ENCODE assay signal across 19 cellular contexts in the genomic region with DNA sequence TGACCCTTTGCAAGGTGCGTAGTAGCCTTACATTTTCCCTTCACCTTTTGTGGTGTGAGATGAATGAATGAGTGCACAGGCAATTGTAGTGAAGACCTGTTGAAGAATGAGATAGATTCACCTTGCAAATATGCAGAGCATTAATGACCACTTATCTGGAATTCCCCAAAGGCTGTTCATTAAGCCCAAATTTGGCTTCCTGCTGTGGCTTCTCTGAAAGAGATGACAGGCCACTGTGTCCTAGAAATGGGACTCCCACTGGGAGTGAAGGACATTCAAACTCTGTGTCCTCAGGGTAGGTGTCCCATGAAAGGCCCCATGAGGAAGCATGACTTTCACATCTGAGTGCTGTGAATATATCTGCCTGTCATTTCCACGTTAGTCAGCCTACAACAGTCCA.
"Had no signal": no experiment of that assay in that cellular context is flagged by ENCODE, and none has a peak within 500 bp of the region (broad histone marks: within the 10 kb centered on the region; RNA-seq: fewer than 3 reads in every experiment).

No MANE protein-coding gene starts in this region.

- H3K27ac ChIP-seq: coronary artery, dorsolateral prefrontal cortex, gastrocnemius medialis, neural progenitor cell, ovary, stomach, thoracic aorta, transverse colon had no signal

- H3K36me3 ChIP-seq: gastrocnemius medialis, ovary, stomach, thoracic aorta, transverse colon had no signal

- H3K4me3 ChIP-seq: coronary artery, dorsolateral prefrontal cortex, gastrocnemius medialis, neural progenitor cell, ovary, stomach, thoracic aorta, transverse colon had no signal

- H3K4me1 ChIP-seq: gastrocnemius medialis, neural progenitor cell, stomach, transverse colon had no signal

- ATAC-seq: esophagus mucosa, gastrocnemius medialis, natural killer cell, right cardiac atrium had no signal

- DNase-seq: dorsolateral prefrontal cortex; effector CD8-positive, alpha-beta T cell; gastrocnemius medialis; kidney; mammary epithelial cell; natural killer cell; nucleus accumbens; ovary; right cardiac atrium; small intestine; stimulated activated CD4-positive, alpha-beta T cell treated with anti-CD3 and anti-CD28 coated beads, Interleukin-12 subunit alpha, Interleukin-12 subunit beta, amount 100 ng/mL, for 4 hours; stimulated activated naive CD4-positive, alpha-beta T cell; stomach; substantia nigra; transverse colon had no signal

- H3K9me3 ChIP-seq: gastrocnemius medialis, ovary, thoracic aorta, transverse colon had no signal

- H3K27me3 ChIP-seq: dorsolateral prefrontal cortex, gastrocnemius medialis, neural progenitor cell, ovary, stomach, transverse colon had no signal
